Comparison of ENCODE assay signal across 11 cellular contexts in genomic region chr2:20221939-20222768, GRCh38. TPM values are rescaled to one million over a fixed set of nuclear protein-coding genes. Genes with fewer than 3 reads are reported as not detected.
DNase-seq lines count a peak whose midpoint lies in the region; ATAC-seq and TF ChIP-seq lines count a peak whose summit lies in the region.
"Had no signal": no experiment of that assay in that cellular context is flagged by ENCODE, and none has a peak within 500 bp of the region (broad histone marks: within the 10 kb centered on the region; RNA-seq: fewer than 3 reads in every experiment).

No MANE protein-coding gene starts in this region.

- peaks cover 81% of the 10 kb centered on the region for H3K79me2 ChIP-seq in MM.1S (ENCODE audit: low read length)

- peaks cover 31 to 38% of the 10 kb centered on the region in 2 donors for H3K27me3 Mint-ChIP-seq in CD4-positive, alpha-beta memory T cell
- H3K27me3 Mint-ChIP-seq in naive thymus-derived CD8-positive, alpha-beta T cell = peaks cover 11 to 55% (median 48%) of the 10 kb centered on the region in 5 donors

- H3K9ac ChIP-seq in MM.1S (ENCODE audit: low read length) (peak overlapping the region; percentile 97), colonic mucosa (ENCODE audit: low read depth in 2 of 2, low read length in 2 of 2) (peak overlapping the region; percentile 44 to 47)

- H3K27ac ChIP-seq in CD4-positive, alpha-beta memory T cell (ENCODE audit: low read depth, low read length) = no peak overlapping the region
- H3K27ac ChIP-seq in MM.1S (ENCODE audit: low read length) = peak overlapping the region; percentile 98
- no peak overlapping the region for H3K27ac ChIP-seq in colonic mucosa
- H3K27ac ChIP-seq: SJCRH30 had no signal

- peaks cover 2 to 6% (median 4%) of the 10 kb centered on the region in 4 donors for H3K4me1 Mint-ChIP-seq in CD4-positive, alpha-beta memory T cell
- H3K4me1 Mint-ChIP-seq in naive thymus-derived CD8-positive, alpha-beta T cell = peaks cover 0 to 9% (median 5%) of the 10 kb centered on the region in 4 donors

- H3K27ac Mint-ChIP-seq in CD4-positive, alpha-beta memory T cell = peak overlapping the region in 1 of 7 donors; percentile 64
- no peak overlapping the region for H3K27ac Mint-ChIP-seq in naive thymus-derived CD8-positive, alpha-beta T cell
- H3K27ac Mint-ChIP-seq: activated CD4-positive, alpha-beta T cell treated with anti-CD3 and anti-CD28 coated beads, Interleukin-2, amount 10 ng/mL, durations not matched to agents 7 days and 5 days had no signal

- no peaks in the 10 kb centered on the region for H3K36me3 ChIP-seq in CD4-positive, alpha-beta memory T cell (ENCODE audit: insufficient read depth, low read length)
- 0 out of 2 replicates have a peak, but pooled peaks cover 6% of the 10 kb centered on the region for H3K36me3 ChIP-seq in MM.1S (replicated peaks; ENCODE audit: insufficient read depth, low read length)
- H3K36me3 ChIP-seq in colonic mucosa = no peaks in the 10 kb centered on the region

- H4K20me1 ChIP-seq in MM.1S (ENCODE audit: insufficient read depth, low read length) = no peaks in the 10 kb centered on the region

- H2AFZ ChIP-seq in MM.1S (ENCODE audit: low read length) = no peak overlapping the region

- POLR2A ChIA-PET in CD4-positive, alpha-beta memory T cell (lab: Charles Lee; ENCODE audit: partially characterized antibody) = no interaction called here
- POLR2A ChIA-PET in naive thymus-derived CD8-positive, alpha-beta T cell (lab: Charles Lee) = interaction anchor here (0.7 kb wide), 1 partner anchor 1725 kb away, joined by 3 read pairs; no protein-coding TSS in a partner anchor

- H3K9me3 ChIP-seq in CD4-positive, alpha-beta memory T cell (ENCODE audit: control insufficient read depth in 1 of 2, low read length in 2 of 2) = no peaks in the 10 kb centered on the region
- H3K9me3 ChIP-seq in MM.1S (replicated peaks; ENCODE audit: insufficient read depth, low read length) (no peaks in the 10 kb centered on the region), colonic mucosa (no peaks in the 10 kb centered on the region)
- H3K9me3 ChIP-seq: SJCRH30 had no signal

- no peak overlapping the region for H3K4me3 ChIP-seq in CD4-positive, alpha-beta memory T cell (ENCODE audit: low read length in 2 of 2)
- H3K4me3 ChIP-seq in MM.1S (ENCODE audit: low read length) (peak overlapping the region; percentile 92), colonic mucosa (no peak overlapping the region)

- no peak for TF ChIP-seq CTCF in MM.1S (IDR thresholded peaks at IDR 0.05; ENCODE audit: low read length)
- no peak for TF ChIP-seq CTCF in colonic mucosa (IDR thresholded peaks at IDR 0.05)

- DNase-seq in CD4-positive, alpha-beta memory T cell = no peak
- peak; percentile 51 for DNase-seq in MM.1S
- no peak for DNase-seq in colonic mucosa
- peak in 1 of 10 donors; percentile 27 for DNase-seq in naive thymus-derived CD8-positive, alpha-beta T cell
- DNase-seq in dermis blood vessel endothelial cell = no peak
- no peak for DNase-seq in germinal center (ENCODE audit: low spot score)
- DNase-seq in left cardiac atrium = no peak
- DNase-seq: activated CD4-positive, alpha-beta T cell treated with anti-CD3 and anti-CD28 coated beads, Interleukin-2, amount 10 ng/mL, durations not matched to agents 7 days and 5 days; left colon; SJCRH30 had no signal

- intact Hi-C loops in CD4-positive, alpha-beta memory T cell (cut with micrococcal nuclease) = no loop called here
- intact Hi-C loops in colonic mucosa (cut with DNase I) (loop anchor here (10.0 kb wide), 2 partner anchors 87 to 117 kb away; no protein-coding TSS in a partner anchor), left cardiac atrium (cut with DNase I) (no loop called here)

- H3K4me3 Mint-ChIP-seq in CD4-positive, alpha-beta memory T cell = peak overlapping the region in 7 of 8 donors; percentile 1 to 62 (median 23)
- peak overlapping the region in 6 of 10 donors; percentile 14 to 54 (median 27) for H3K4me3 Mint-ChIP-seq in naive thymus-derived CD8-positive, alpha-beta T cell
- H3K4me3 Mint-ChIP-seq: activated CD4-positive, alpha-beta T cell treated with anti-CD3 and anti-CD28 coated beads, Interleukin-2, amount 10 ng/mL, durations not matched to agents 7 days and 5 days had no signal

- peak overlapping the region; percentile 93 for H3K4me2 ChIP-seq in MM.1S (ENCODE audit: low read depth, low read length)

- peaks cover 0 to 2% (median 0%) of the 10 kb centered on the region in 8 donors for H3K9me3 Mint-ChIP-seq in CD4-positive, alpha-beta memory T cell
- no peaks in the 10 kb centered on the region for H3K9me3 Mint-ChIP-seq in naive thymus-derived CD8-positive, alpha-beta T cell
- H3K9me3 Mint-ChIP-seq: activated CD4-positive, alpha-beta T cell treated with anti-CD3 and anti-CD28 coated beads, Interleukin-2, amount 10 ng/mL, durations not matched to agents 7 days and 5 days had no signal

- peaks cover 7% of the 10 kb centered on the region for H3K4me1 ChIP-seq in CD4-positive, alpha-beta memory T cell (ENCODE audit: insufficient read depth, low read length)
- H3K4me1 ChIP-seq in MM.1S (ENCODE audit: low read length) (peaks cover 63% of the 10 kb centered on the region), colonic mucosa (peaks cover 4% of the 10 kb centered on the region)
- H3K4me1 ChIP-seq: SJCRH30 had no signal

- peaks cover 78% of the 10 kb centered on the region for H3F3A ChIP-seq in MM.1S (ENCODE audit: insufficient read depth, low read length)

- H3K36me3 Mint-ChIP-seq in CD4-positive, alpha-beta memory T cell = no peaks in the 10 kb centered on the region
- H3K36me3 Mint-ChIP-seq in naive thymus-derived CD8-positive, alpha-beta T cell = no peaks in the 10 kb centered on the region

- peaks cover 20% of the 10 kb centered on the region for H3K27me3 ChIP-seq in CD4-positive, alpha-beta memory T cell (ENCODE audit: insufficient read depth, low read length)
- H3K27me3 ChIP-seq in MM.1S (replicated peaks; ENCODE audit: insufficient read depth, low read length) (no peaks in the 10 kb centered on the region), colonic mucosa (no peaks in the 10 kb centered on the region)
- H3K27me3 ChIP-seq: SJCRH30 had no signal

- no peak for ATAC-seq in naive thymus-derived CD8-positive, alpha-beta T cell
- no peak for ATAC-seq in left cardiac atrium
- no peak for ATAC-seq in HG02884 (IDR thresholded peaks at IDR 0.05; ENCODE audit: unreplicated experiment)
- ATAC-seq: left colon had no signal

- no peaks in the 10 kb centered on the region for H3K9me2 ChIP-seq in MM.1S (replicated peaks; ENCODE audit: insufficient read depth, low read length)

- CTCF ChIA-PET in CD4-positive, alpha-beta memory T cell (lab: Charles Lee; ENCODE audit: partially characterized antibody) = no interaction called here

RNA-seq across cellular contexts. Expression of gene SDC1, which starts 2.8 kb away (rescaled TPM):
- total RNA-seq in CD4-positive, alpha-beta memory T cell = under 1 TPM in 1 of 2 experiments, not detected in 1; 0.09 TPM
- polyA plus RNA-seq in CD4-positive, alpha-beta memory T cell = not detected
- total RNA-seq in colonic mucosa (100 to 1,000 TPM; 156 to 213 TPM), dermis blood vessel endothelial cell (1.4 and 1.7 TPM in 2 replicates), left cardiac atrium (under 1 TPM; 0.21 to 0.50 TPM)
- not detected for total RNA-seq in naive thymus-derived CD8-positive, alpha-beta T cell
- polyA plus RNA-seq in naive thymus-derived CD8-positive, alpha-beta T cell = not detected

Comparison
In these comparisons a context has a peak if more than half of its experiments do, and no peak if none do; other contexts are left out.
1. RNA of gene SDC1, which starts 2.8 kb away (total RNA-seq): 156 to 213 TPM in colonic mucosa; 1.4 to 1.7 TPM in dermis blood vessel endothelial cell, 0.21 to 0.50 TPM in left cardiac atrium, 0.09 TPM in CD4-positive, alpha-beta memory T cell and not detected in naive thymus-derived CD8-positive, alpha-beta T cell; every median in the first group is over 10 times any median in the second.